ENCODE assay signal across 10 cellular contexts in genomic region chr2:27442981-27443323, GRCh38. TPM values are rescaled to one million over a fixed set of nuclear protein-coding genes. Genes with fewer than 3 reads are reported as not detected.
DNase-seq lines count a peak whose midpoint lies in the region; ATAC-seq and TF ChIP-seq lines count a peak whose summit lies in the region.
"Had no signal": no experiment of that assay in that cellular context is flagged by ENCODE, and none has a peak within 500 bp of the region (broad histone marks: within the 10 kb centered on the region; RNA-seq: fewer than 3 reads in every experiment).

No MANE protein-coding gene starts in this region.

- H3K9me3 ChIP-seq in hepatocyte (ENCODE audit: low read depth) (no peaks in the 10 kb centered on the region), psoas muscle (no peaks in the 10 kb centered on the region)

- no peak overlapping the region for H3K4me3 Mint-ChIP-seq in activated naive CD4-positive, alpha-beta T cell treated with anti-CD3 and anti-CD28 coated beads, Interleukin-2, amount 10 ng/mL, durations not matched to agents 7 days and 5 days

- H3K4me3 ChIP-seq in hepatocyte (no peak overlapping the region), psoas muscle (peak overlapping the region; percentile 11)

- H2AFZ ChIP-seq in hepatocyte, result peak overlapping the region; percentile 41

- peaks cover 39% of the 10 kb centered on the region for H3K36me3 Mint-ChIP-seq in activated naive CD4-positive, alpha-beta T cell treated with anti-CD3 and anti-CD28 coated beads, Interleukin-2, amount 10 ng/mL, durations not matched to agents 7 days and 5 days

- POLR2A ChIA-PET in RWPE1 (lab: Yijun Ruan, JAX; ENCODE audit: low non-redundant PET), result no interaction called here

- peak; percentile 68 to 79 (median 76) for ATAC-seq in psoas muscle

- no peaks in the 10 kb centered on the region for H3K79me2 ChIP-seq in hepatocyte

- H3K27me3 Mint-ChIP-seq in activated naive CD4-positive, alpha-beta T cell treated with anti-CD3 and anti-CD28 coated beads, Interleukin-2, amount 10 ng/mL, durations not matched to agents 7 days and 5 days, result no peaks in the 10 kb centered on the region

- H3K9me3 Mint-ChIP-seq in activated naive CD4-positive, alpha-beta T cell treated with anti-CD3 and anti-CD28 coated beads, Interleukin-2, amount 10 ng/mL, durations not matched to agents 7 days and 5 days, result no peaks in the 10 kb centered on the region

- DNase-seq in GM03348 (ENCODE audit: low spot score) (peak; percentile 20), RWPE1 (ENCODE audit: low spot score) (no peak), hepatocyte (ENCODE audit: low spot score) (no peak), psoas muscle (peak; percentile 24 to 66), NCI-H2227 treated with DMSO at 0.1 percent for 48 hours (lab: John Stamatoyannopoulos, UW) (no peak), DMS79 (lab: John Stamatoyannopoulos, UW) (no peak), GOT3 (lab: John Stamatoyannopoulos, UW) (no peak)
- DNase-seq in activated naive CD4-positive, alpha-beta T cell treated with anti-CD3 and anti-CD28 coated beads, Interleukin-2, amount 10 ng/mL, durations not matched to agents 7 days and 5 days, result no peak
- DNase-seq: brain microvascular endothelial cell; stimulated activated CD4-positive, alpha-beta T cell treated with anti-CD3 and anti-CD28 coated beads, Interleukin-4, amount 100 ng/mL, for 24 hours had no signal

- CTCF ChIA-PET in RWPE1 (lab: Yijun Ruan, JAX), result no interaction called here
- CTCF ChIA-PET in activated naive CD4-positive, alpha-beta T cell treated with anti-CD3 and anti-CD28 coated beads, Interleukin-2, amount 10 ng/mL, durations not matched to agents 7 days and 5 days (lab: Charles Lee), result no interaction called here

- no peak for TF ChIP-seq CTCF in RWPE1 (conservative IDR thresholded peaks at IDR 0.05; ENCODE audit: low read depth)
- no peak for TF ChIP-seq CTCF in hepatocyte (IDR thresholded peaks at IDR 0.05; ENCODE audit: poor library complexity)
- no peak for TF ChIP-seq CTCF in psoas muscle (IDR thresholded peaks at IDR 0.05)

- H3K4me1 Mint-ChIP-seq in activated naive CD4-positive, alpha-beta T cell treated with anti-CD3 and anti-CD28 coated beads, Interleukin-2, amount 10 ng/mL, durations not matched to agents 7 days and 5 days, result peaks cover 15% of the 10 kb centered on the region

- H4K20me1 ChIP-seq in hepatocyte (ENCODE audit: insufficient read depth, poor library complexity, severe bottlenecking), result no peaks in the 10 kb centered on the region

- H3K27me3 ChIP-seq in hepatocyte (no peaks in the 10 kb centered on the region), psoas muscle (ENCODE audit: insufficient read depth in 3 of 3, low read length in 2 of 3) (no peaks in the 10 kb centered on the region)
- H3K27me3 ChIP-seq: brain microvascular endothelial cell had no signal

- H3K36me3 ChIP-seq in hepatocyte (replicated peaks; ENCODE audit: insufficient read depth, low read depth), result no peaks in the 10 kb centered on the region
- H3K36me3 ChIP-seq in psoas muscle (ENCODE audit: insufficient read depth in 1 of 2, low read depth in 1 of 2), result peaks cover 8 to 78% of the 10 kb centered on the region in 2 donors

- H3K27ac ChIP-seq in RWPE1, result peak overlapping the region; percentile 49
- peak overlapping the region; percentile 37 for H3K27ac ChIP-seq in hepatocyte
- H3K27ac ChIP-seq in psoas muscle, result peak overlapping the region; percentile 77
- H3K27ac ChIP-seq: brain microvascular endothelial cell had no signal

- H3K9me2 ChIP-seq in hepatocyte (replicated peaks; ENCODE audit: insufficient read depth), result no peaks in the 10 kb centered on the region

- intact Hi-C loops in psoas muscle (cut with DNase I), result no loop called here

- no peak overlapping the region for H3K27ac Mint-ChIP-seq in activated naive CD4-positive, alpha-beta T cell treated with anti-CD3 and anti-CD28 coated beads, Interleukin-2, amount 10 ng/mL, durations not matched to agents 7 days and 5 days

- H3K4me1 ChIP-seq in hepatocyte (ENCODE audit: insufficient read depth) (peaks cover 4% of the 10 kb centered on the region), psoas muscle (peaks cover 15% of the 10 kb centered on the region)

- 93% methylated on average over 5 of the region's 5 CpGs for WGBS in hepatocyte (ENCODE audit: low lambda C conversion rate, missing lambda C conversion rate)
- 37 to 68% (median 40%) methylated on average over 5 of the region's 5 CpGs for WGBS in psoas muscle, 3 donors

- peak overlapping the region; percentile 79 for H3K4me2 ChIP-seq in hepatocyte

RNA-seq across cellular contexts. Expression of gene KRTCAP3, which starts 0.8 kb away (rescaled TPM):
- total RNA-seq in hepatocyte (11.4 and 19.3 TPM in 2 replicates), psoas muscle (1 to 10 TPM in 3 of 4 donors, not detected in 1; 1.5 to 2.2 (median 1.7) TPM)
- polyA plus RNA-seq in hepatocyte (21.0 and 23.3 TPM in 2 replicates), psoas muscle (1 to 10 TPM in 1 of 3 donors, under 1 TPM in 2; 0.26 to 1.7 (median 0.39) TPM)

RNA-seq across cellular contexts. Expression of gene NRBP1, which starts 14.5 kb away (rescaled TPM):
- 114 and 127 TPM in 2 replicates for total RNA-seq in hepatocyte
- 157 and 165 TPM in 2 replicates for polyA plus RNA-seq in hepatocyte
- total RNA-seq in psoas muscle, result 100 to 1,000 TPM in 2 of 4 donors, 10 to 100 TPM in 2; 83.8 to 138 (median 103) TPM
- polyA plus RNA-seq in psoas muscle, result 100 to 1,000 TPM; 120 to 238 (median 151) TPM

RNA-seq across cellular contexts. Expression of gene PPM1G, which starts 33.6 kb away (rescaled TPM):
- total RNA-seq in hepatocyte (60.6 and 64.9 TPM in 2 replicates), psoas muscle (10 to 100 TPM; 44.0 to 83.6 (median 68.4) TPM)
- polyA plus RNA-seq in hepatocyte (65.7 and 71.0 TPM in 2 replicates), psoas muscle (100 to 1,000 TPM in 2 of 3 donors, 10 to 100 TPM in 1; 83.4 to 167 (median 127) TPM)

RNA-seq across cellular contexts. Expression of gene IFT172, which starts 46.6 kb away (rescaled TPM):
- 12.2 and 13.0 TPM in 2 replicates for total RNA-seq in hepatocyte
- polyA plus RNA-seq in hepatocyte, result 13.3 and 14.4 TPM in 2 replicates
- total RNA-seq in psoas muscle, result 10 to 100 TPM in 1 of 4 donors, 1 to 10 TPM in 3; 4.4 to 10.1 (median 5.9) TPM
- 1 to 10 TPM; 6.0 to 9.5 (median 7.5) TPM for polyA plus RNA-seq in psoas muscle

RNA-seq across cellular contexts. Expression of gene FNDC4, which starts 52.0 kb away (rescaled TPM):
- total RNA-seq in hepatocyte (15.6 and 16.3 TPM in 2 replicates), psoas muscle (10 to 100 TPM in 1 of 4 donors, 1 to 10 TPM in 3; 1.9 to 38.1 (median 3.0) TPM)
- polyA plus RNA-seq in hepatocyte (21.4 and 24.2 TPM in 2 replicates), psoas muscle (10 to 100 TPM in 2 of 3 donors, 1 to 10 TPM in 1; 1.7 to 23.2 (median 10.9) TPM)

Comparison
In these comparisons a context has a peak if more than half of its experiments do, and no peak if none do; other contexts are left out.
1. DNase-seq: peak in GM03348 (single experiment) and psoas muscle (2 of 2); none in RWPE1 (single experiment), hepatocyte (single experiment), NCI-H2227 treated with DMSO at 0.1 percent for 48 hours (single experiment), activated naive CD4-positive, alpha-beta T cell treated with anti-CD3 and anti-CD28 coated beads, Interleukin-2, amount 10 ng/mL, durations not matched to agents 7 days and 5 days (single experiment), DMS79 (single experiment) and GOT3 (single experiment).
2. Peak in every context shown above with its lines, with median percentiles within 50 percentile points of each other: H3K27ac ChIP-seq.